ENCODE assay signal across 26 cellular contexts in genomic region chr4:84931961-84932360, GRCh38.
"Had no signal": no experiment of that assay in that cellular context is flagged by ENCODE, and none has a peak within 500 bp of the region (broad histone marks: within the 10 kb centered on the region; RNA-seq: fewer than 3 reads in every experiment).

No MANE protein-coding gene starts in this region.

- H3K9me3 ChIP-seq: adrenal gland, breast epithelium, lower lobe of right lung, stomach, suprapubic skin, tibial nerve had no signal

- H2AFZ ChIP-seq: parathyroid adenoma had no signal

- H3K27ac ChIP-seq: adrenal gland, breast epithelium, coronary artery, foreskin keratinocyte, lower lobe of right lung, parathyroid adenoma, skin epidermis, stomach, suprapubic skin, tibial nerve had no signal

- H3K9ac ChIP-seq: parathyroid adenoma had no signal

- H3K36me3 ChIP-seq: breast epithelium had no signal

- FAIRE-seq: astrocyte, kidney, urothelium cell line had no signal

- H3K4me3 ChIP-seq: adrenal gland, breast epithelium, coronary artery, lower lobe of right lung, skin epidermis, stomach, suprapubic skin, tibial nerve had no signal

- H3K4me1 ChIP-seq: breast epithelium, parathyroid adenoma had no signal

- DNase-seq: activated B cell treated with CpG ODN at 0.5 μM for 24 hours; activated CD4-positive, alpha-beta T cell treated with anti-CD3 and anti-CD28 coated beads for 36 hours; activated CD4-positive, alpha-beta T cell treated with anti-CD3 and anti-CD28 coated beads, Interleukin-2, amount 50 U/mL, for 4 hours; activated CD8-positive, alpha-beta memory T cell treated with anti-CD3 and anti-CD28 coated beads for 24 hours; activated CD8-positive, alpha-beta memory T cell treated with anti-CD3 and anti-CD28 coated beads, Interleukin-2, amount 50 U/mL, for 4 hours; activated naive CD4-positive, alpha-beta T cell; activated T-cell treated with anti-CD3 and anti-CD28 coated beads, Interleukin-2, amount 50 U/mL, for 24 hours; adrenal gland; cerebellar nuclear complex; foreskin keratinocyte; kidney; lower lobe of right lung; natural killer cell; nucleus accumbens; right cardiac atrium; stimulated activated CD4-positive, alpha-beta T cell treated with anti-CD3 and anti-CD28 coated beads, Interleukin-2, amount 100 ng/mL, for 24 hours; stomach; T1000 had no signal

- H3K27me3 ChIP-seq: adrenal gland, breast epithelium, foreskin keratinocyte, stomach, suprapubic skin, tibial nerve had no signal
